Comparison of ENCODE assay signal across 24 cellular contexts in genomic region chr3:4335840-4336579, GRCh38. TPM values are rescaled to one million over a fixed set of nuclear protein-coding genes. Genes with fewer than 3 reads are reported as not detected.
DNase-seq lines count a peak whose midpoint lies in the region; ATAC-seq, FAIRE-seq and TF ChIP-seq lines count a peak whose summit lies in the region.
"Had no signal": no experiment of that assay in that cellular context is flagged by ENCODE, and none has a peak within 500 bp of the region (broad histone marks: within the 10 kb centered on the region; RNA-seq: fewer than 3 reads in every experiment).

No MANE protein-coding gene starts in this region.

- no peak for ATAC-seq in K562
- no peak for ATAC-seq in left lobe of liver
- ATAC-seq: GM12878 had no signal

- FAIRE-seq in GM12891 (lab: Jason Lieb, UNC) (peak; percentile 63), K562 (lab: Jason Lieb, UNC) (no peak)
- FAIRE-seq: A204.1, GM12878, GM19239 had no signal

- no peak overlapping the region for H3K9ac ChIP-seq in K562 (ENCODE audit: insufficient read depth in 1 of 2, low read depth in 2 of 2, low read length in 2 of 2)
- H3K9ac ChIP-seq: BLaER1 treated with 17β-estradiol and CSF1 and Interleukin-3, amounts not matched to agents 10 nM and 100 nM had no signal

- H3K9me3 Mint-ChIP-seq in osteocyte (ENCODE audit: unreplicated experiment) = no peaks in the 10 kb centered on the region
- H3K9me3 Mint-ChIP-seq: CD4-positive, alpha-beta T cell; CD8-positive, alpha-beta memory T cell had no signal

- no peak for TF ChIP-seq RAD21 in K562 (CRISPR knock-in tag; conservative IDR thresholded peaks at IDR 0.05 in 1 of 2, IDR thresholded peaks at IDR 0.05 in 1 of 2)

- H3K4me2 ChIP-seq in K562 (ENCODE audit: insufficient read depth, low read length) = no peak overlapping the region
- H3K4me2 ChIP-seq: BLaER1 treated with 17β-estradiol and CSF1 and Interleukin-3, amounts not matched to agents 10 nM and 100 nM had no signal

- peaks cover 30% of the 10 kb centered on the region for H3K4me1 Mint-ChIP-seq in osteocyte (ENCODE audit: unreplicated experiment)
- H3K4me1 Mint-ChIP-seq: CD8-positive, alpha-beta memory T cell had no signal

- 11% methylated on average over 6 of the region's 6 CpGs for WGBS in K562 (ENCODE audit: insufficient coverage, low coverage, missing lambda C conversion rate)

- no TSS peak for BruUV-seq in K562 (replicated peaks; lab: Mats Ljungman, UMichigan)

- H3K36me3 Mint-ChIP-seq in osteocyte (ENCODE audit: unreplicated experiment) = peaks cover 5% of the 10 kb centered on the region

- H3K4me3 ChIP-seq in BE2C (ENCODE audit: low read depth, low read length) = no peak overlapping the region
- H3K4me3 ChIP-seq in K562 = no peak overlapping the region
- H3K4me3 ChIP-seq: BLaER1 treated with 17β-estradiol and CSF1 and Interleukin-3, amounts not matched to agents 10 nM and 100 nM; GM12878 had no signal

- no peaks in the 10 kb centered on the region for H3K9me3 ChIP-seq in BE2C
- H3K9me3 ChIP-seq in K562 (replicated peaks; ENCODE audit: control insufficient read depth, insufficient read depth, low read depth, low read length) = no peaks in the 10 kb centered on the region

- no peaks in the 10 kb centered on the region for H4K20me1 ChIP-seq in K562 (replicated peaks; ENCODE audit: control insufficient read depth, insufficient read depth, low read length)
- H4K20me1 ChIP-seq: BLaER1 treated with 17β-estradiol and CSF1 and Interleukin-3, amounts not matched to agents 10 nM and 100 nM had no signal

- H2AFZ ChIP-seq in K562 (ENCODE audit: low read depth, low read length) = no peak overlapping the region

- POLR2A ChIA-PET in K562 (lab: Yijun Ruan, JAX) = interaction anchor here (1.0 kb wide), 1 partner anchor 157 kb away, joined by 4 read pairs; the partner anchor contains the start of gene ITPR1

- no peaks in the 10 kb centered on the region for H3K27me3 Mint-ChIP-seq in osteocyte (ENCODE audit: unreplicated experiment)
- H3K27me3 Mint-ChIP-seq: CD4-positive, alpha-beta T cell had no signal

- no peaks in the 10 kb centered on the region for H3K9me1 ChIP-seq in K562 (ENCODE audit: control insufficient read depth, insufficient read depth, low read length)

- no peak overlapping the region for H3K4me3 Mint-ChIP-seq in osteocyte (ENCODE audit: unreplicated experiment)
- H3K4me3 Mint-ChIP-seq: CD4-positive, alpha-beta T cell; CD8-positive, alpha-beta memory T cell had no signal

- CTCF ChIA-PET in K562 (lab: Yijun Ruan, JAX; ENCODE audit: low intra/inter-chr PET ratio) = no interaction called here

- H3K27me3 ChIP-seq in BE2C = no peaks in the 10 kb centered on the region
- H3K27me3 ChIP-seq in K562 (ENCODE audit: control insufficient read depth in 2 of 2, insufficient read depth in 2 of 2, low read length in 2 of 2) = no peaks in the 10 kb centered on the region
- H3K27me3 ChIP-seq: BLaER1 treated with 17β-estradiol and CSF1 and Interleukin-3, amounts not matched to agents 10 nM and 100 nM had no signal

- no peak overlapping the region for H3K27ac ChIP-seq in K562 (ENCODE audit: extremely low read depth, low read depth, low read length)
- H3K27ac ChIP-seq: BLaER1 treated with 17β-estradiol and CSF1 and Interleukin-3, amounts not matched to agents 10 nM and 100 nM; C4-2B had no signal

- H3K4me1 ChIP-seq in BE2C (no peaks in the 10 kb centered on the region), K562 (replicated peaks in 1 of 2; ENCODE audit: control insufficient read depth in 2 of 2, insufficient read depth in 2 of 2, low read length in 2 of 2) (peaks cover 0 to 10% of the 10 kb centered on the region in 2 experiments; a peak in 2 of 5 replicates)

- no peak for TF ChIP-seq EP300 in K562 (IDR thresholded peaks at IDR 0.05; ENCODE audit: low read length)

- peak overlapping the region; percentile 48 for H3K27ac Mint-ChIP-seq in osteocyte (ENCODE audit: unreplicated experiment)
- H3K27ac Mint-ChIP-seq: CD4-positive, alpha-beta T cell; CD8-positive, alpha-beta memory T cell had no signal

- TF ChIP-seq POLR2A in GM12891 (IDR thresholded peaks at IDR 0.05; ENCODE audit: low read depth, low read length) = no peak
- TF ChIP-seq POLR2A in K562 (conservative IDR thresholded peaks at IDR 0.05) = no peak

- in situ Hi-C loops in K562 (cut with MboI) = no loop called here

- peak; percentile 6 for DNase-seq in BE2C
- no peak for DNase-seq in GM12891 (ENCODE audit: insufficient read length, low spot score)
- DNase-seq in K562 (ENCODE audit: extremely low read depth in 1 of 4, low spot score in 3 of 4) = no peak
- no peak for DNase-seq in osteocyte (ENCODE audit: extremely low spot score, unreplicated experiment)
- DNase-seq in HuH-7 (ENCODE audit: low spot score) = no peak
- DNase-seq in T-helper 9 cell = no peak
- no peak for DNase-seq in left lobe of liver (ENCODE audit: low spot score)
- DNase-seq: 8988T; ACHN; CD4-positive, alpha-beta T cell; CD8-positive, alpha-beta memory T cell; COR-L47; DMS 273 treated with DMSO at 0.1 percent for 48 hours; DMS153; DMS53; DMS79; DND-41; EL; GDM1 had no signal

- no peaks in the 10 kb centered on the region for H3K79me2 ChIP-seq in K562 (ENCODE audit: control insufficient read depth, insufficient read depth, low read length)

- TF ChIP-seq CTCF in BE2C (IDR thresholded peaks at IDR 0.05; ENCODE audit: low read depth, low read length) (no peak), K562 (IDR thresholded peaks at IDR 0.05 in 2 of 3, conservative IDR thresholded peaks at IDR 0.05 in 1 of 3; ENCODE audit: insufficient read depth in 2 of 3, low read depth in 1 of 3, low read length in 3 of 3) (no peak), osteocyte (IDR thresholded peaks at IDR 0.05) (no peak)

- H3K36me3 ChIP-seq in BE2C (no peaks in the 10 kb centered on the region), K562 (ENCODE audit: control insufficient read depth, insufficient read depth, low read length) (no peaks in the 10 kb centered on the region)

- intact Hi-C loops in K562 (cut with micrococcal nuclease) = no loop called here

TF ChIP-seq in GM12891, 5 proteins besides CTCF, POLR2A, EP300 and RAD21:
- TF ChIP-seq POU2F2 (IDR thresholded peaks at IDR 0.05; ENCODE audit: low read depth, low read length) (no peak), POLR2AphosphoS5 (IDR thresholded peaks at IDR 0.05; ENCODE audit: low read depth, low read length) (no peak), PAX5 (IDR thresholded peaks at IDR 0.05; ENCODE audit: insufficient read depth, low read length, severe bottlenecking) (no peak), TAF1 (IDR thresholded peaks at IDR 0.05; ENCODE audit: low read depth, low read length) (no peak), SPI1 (IDR thresholded peaks at IDR 0.05; ENCODE audit: low read depth, low read length) (no peak)

TF ChIP-seq in K562, 482 proteins besides CTCF, POLR2A, EP300 and RAD21 (continues in another document):
- TF ChIP-seq MTF1 (CRISPR knock-in tag; IDR thresholded peaks at IDR 0.05; ENCODE audit: borderline replicate concordance) (no peak), MXI1 (IDR thresholded peaks at IDR 0.05; ENCODE audit: low read depth, low read length) (no peak), ZNF232 (CRISPR knock-in tag; IDR thresholded peaks at IDR 0.05) (peak; percentile 98), PRDM10 (IDR thresholded peaks at IDR 0.05; ENCODE audit: partially characterized antibody) (peak; percentile 13), HDGF (IDR thresholded peaks at IDR 0.05) (no peak)

RNA-seq across cellular contexts. Expression of gene SETMAR, which starts 32.8 kb away (rescaled TPM):
- 6.5 TPM for polyA plus RNA-seq in BE2C (2012; ENCODE audit: insufficient read depth, insufficient read length, low read depth)
- polyA plus RNA-seq in GM12891 (2012; ENCODE audit: low read depth, missing spikeins) = 10.6 TPM
- 23.2 and 32.3 TPM in 2 replicates for total RNA-seq in K562 (2011; cell fraction: chromatin; rRNA removed; ENCODE audit: low replicate concordance)
- 22.8 and 27.4 TPM in 2 replicates for total RNA-seq in K562 (2011; cell fraction: nucleolus; rRNA removed)
- 35.6 and 42.7 TPM in 2 replicates for total RNA-seq in K562 (2011; cell fraction: nucleoplasm; rRNA removed)
- 12.4 and 21.7 TPM in 2 replicates for total RNA-seq in K562 (2014; rRNA removed)
- total RNA-seq in K562 (2014; rRNA removed; fragmentation: Illumina TruSeq; extraction: Trizol) = 22.6 and 22.9 TPM in 2 replicates
- 22.5 and 24.7 TPM in 2 replicates for total RNA-seq in K562 (2015; rRNA removed; fragmentation: Illumina TruSeq; extraction: Trizol)
- total RNA-seq in K562 (2021) = 17.4 and 18.0 TPM in 2 replicates
- 16.7 and 22.9 TPM in 2 replicates for polyA plus RNA-seq in K562 (2011; rRNA removed)
- 10.5 and 12.2 TPM in 2 replicates for polyA plus RNA-seq in K562 (2011; cell fraction: cytosol; rRNA removed)
- polyA plus RNA-seq in K562 (2011; cell fraction: nucleus; rRNA removed) = 17.9 and 25.1 TPM in 2 replicates
- polyA plus RNA-seq in K562 (2012) = 14.3 and 17.4 TPM in 2 replicates
- 21.5 and 25.1 TPM in 2 replicates for polyA plus RNA-seq in K562 (2014; fragmentation: Illumina TruSeq; extraction: Trizol)
- polyA plus RNA-seq in K562 (2014; fragmentation: Nextera tagmentation; extraction: Ambion mirVana) = 10 to 100 TPM in 1 of 2 experiments, 1 to 10 TPM in 1; 5.5 to 10.2 TPM
- 17.6 and 18.2 TPM in 2 replicates for polyA plus RNA-seq in K562 (2014; rRNA removed)
- 33.2 and 34.4 TPM in 2 replicates for polyA minus RNA-seq in K562 (2011; rRNA and poly(A)+ RNA removed)
- 5.0 and 9.4 TPM in 2 replicates for polyA minus RNA-seq in K562 (2011; cell fraction: cytosol; rRNA and poly(A)+ RNA removed)
- polyA minus RNA-seq in K562 (2011; cell fraction: nucleus; rRNA and poly(A)+ RNA removed) = 28.7 and 31.2 TPM in 2 replicates
- total RNA-seq in osteocyte = 14.6 and 18.0 TPM in 2 replicates
- total RNA-seq in left lobe of liver = 7.0 TPM
